25 cellular contexts compared by ENCODE assay signal in genomic region chr19:56955637-56956216, GRCh38.
"Had no signal": no experiment of that assay in that cellular context is flagged by ENCODE, and none has a peak within 500 bp of the region (broad histone marks: within the 10 kb centered on the region; RNA-seq: fewer than 3 reads in every experiment).

No MANE protein-coding gene starts in this region.

- DNase-seq: activated CD4-positive, alpha-beta memory T cell treated with anti-CD3 and anti-CD28 coated beads, Interleukin-2, amount 10 ng/mL, durations not matched to agents 7 days and 5 days; activated CD4-positive, alpha-beta T cell treated with anti-CD3 and anti-CD28 coated beads for 1 hour; activated CD4-positive, alpha-beta T cell treated with anti-CD3 and anti-CD28 coated beads for 4 hours; activated CD4-positive, alpha-beta T cell treated with anti-CD3 and anti-CD28 coated beads, Interleukin-2, amount 10 ng/mL, durations not matched to agents 7 days and 5 days; activated CD4-positive, alpha-beta T cell treated with anti-CD3 and anti-CD28 coated beads, Interleukin-2, amount 50 U/mL, for 4 hours; activated CD8-positive, alpha-beta memory T cell treated with anti-CD3 and anti-CD28 coated beads, Interleukin-2, amount 50 U/mL, for 48 hours; activated gamma-delta T cell; activated naive CD4-positive, alpha-beta T cell; activated naive CD4-positive, alpha-beta T cell treated with anti-CD3 and anti-CD28 coated beads, Interleukin-2, amount 10 ng/mL, durations not matched to agents 7 days and 5 days; activated naive CD8-positive, alpha-beta T cell treated with anti-CD3 and anti-CD28 coated beads, Interleukin-2, amount 10 ng/mL, durations not matched to agents 7 days and 5 days; activated T-cell treated with anti-CD3 and anti-CD28 coated beads for 4 hours; activated T-cell treated with anti-CD3 and anti-CD28 coated beads, Interleukin-2, amount 50 U/mL, for 24 hours; activated T-cell treated with anti-CD3 and anti-CD28 coated beads, Interleukin-2, amount 50 U/mL, for 72 hours; dorsolateral prefrontal cortex; effector memory CD4-positive, alpha-beta T cell; endodermal cell; foreskin fibroblast; head of caudate nucleus; T-helper 1 cell; T-helper 17 cell; T1000 had no signal

- H3K36me3 ChIP-seq: ascending aorta, breast epithelium, cardiac muscle cell had no signal

- H3K27ac ChIP-seq: ascending aorta, breast epithelium, cardiac muscle cell, coronary artery, dorsolateral prefrontal cortex had no signal

- H3K27me3 ChIP-seq: ascending aorta, cardiac muscle cell had no signal

- H3K4me1 ChIP-seq: ascending aorta, breast epithelium had no signal

- H3K4me3 ChIP-seq: ascending aorta, breast epithelium, cardiac muscle cell, coronary artery, dorsolateral prefrontal cortex had no signal
